ENCODE assay signal across 7 cellular contexts in the genomic region with DNA sequence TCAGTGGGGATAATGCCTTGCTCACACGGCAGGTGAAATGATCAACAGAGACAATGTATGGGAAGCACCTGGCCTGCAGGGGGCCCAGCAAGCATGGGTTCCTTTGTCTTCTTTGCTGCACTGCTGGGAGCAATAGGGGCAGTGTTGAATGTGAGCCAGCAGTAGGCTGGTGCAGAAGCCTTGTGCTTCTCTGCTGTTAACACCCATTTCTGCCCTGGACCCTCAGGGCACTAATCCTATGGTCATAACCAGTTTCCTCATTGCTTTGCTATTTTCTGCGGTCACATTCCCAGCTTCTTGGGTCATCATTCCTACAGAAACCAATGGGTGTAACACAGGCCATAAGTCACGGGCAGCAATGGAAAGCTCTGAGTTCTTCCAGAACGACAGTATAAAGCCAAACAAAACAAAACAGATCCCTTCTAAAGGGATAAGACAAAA.
A peak's percentile ranks its signal among the peaks of the same experiment; 100 is the strongest.
DNase-seq lines count a peak whose midpoint lies in the region; ATAC-seq and TF ChIP-seq lines count a peak whose summit lies in the region.

No MANE protein-coding gene starts in this region.

- peak; percentile 98 for DNase-seq in NCI-H146 (lab: John Stamatoyannopoulos, UW)
- peak; percentile 99 for DNase-seq in dedifferentiated amniotic fluid mesenchymal stem cell (ENCODE audit: extremely low spot score)
- DNase-seq in retinal pigment epithelial cell (ENCODE audit: low read depth): peak; percentile 99
- DNase-seq in SIG-M5 treated with dmso at 0.1 percent for 504 hours (lab: John Stamatoyannopoulos, UW; ENCODE audit: unreplicated experiment): no peak
- no peak for DNase-seq in activated T-cell treated with anti-CD3 and anti-CD28 coated beads, Interleukin-2, amount 50 U/mL, for 24 hours

- ATAC-seq in HG02852 (IDR thresholded peaks at IDR 0.05; ENCODE audit: unreplicated experiment): no peak

- H3K4me3 ChIP-seq in retinal pigment epithelial cell (ENCODE audit: low read length): no peak overlapping the region

- no peaks in the 10 kb centered on the region for H3K36me3 Mint-ChIP-seq in activated T-cell treated with anti-CD3 and anti-CD28 coated beads, Interleukin-2, amount 50 U/mL, for 24 hours (ENCODE audit: low read depth)

- H3K27me3 Mint-ChIP-seq in activated T-cell treated with anti-CD3 and anti-CD28 coated beads, Interleukin-2, amount 50 U/mL, for 24 hours: peaks cover 15% of the 10 kb centered on the region

- no peaks in the 10 kb centered on the region for H3K9me3 Mint-ChIP-seq in activated T-cell treated with anti-CD3 and anti-CD28 coated beads, Interleukin-2, amount 50 U/mL, for 24 hours

- H3K4me1 Mint-ChIP-seq in activated T-cell treated with anti-CD3 and anti-CD28 coated beads, Interleukin-2, amount 50 U/mL, for 24 hours (ENCODE audit: low read depth): peaks cover 3% of the 10 kb centered on the region

- no peak overlapping the region for H3K4me3 Mint-ChIP-seq in activated T-cell treated with anti-CD3 and anti-CD28 coated beads, Interleukin-2, amount 50 U/mL, for 24 hours

- no peak overlapping the region for H3K27ac Mint-ChIP-seq in activated T-cell treated with anti-CD3 and anti-CD28 coated beads, Interleukin-2, amount 50 U/mL, for 24 hours

- TF ChIP-seq CTCF in GM12872 (IDR thresholded peaks at IDR 0.05; ENCODE audit: insufficient read depth, low read depth, low read length): peak; percentile 61
- TF ChIP-seq CTCF in retinal pigment epithelial cell (conservative IDR thresholded peaks at IDR 0.05; ENCODE audit: low read depth, low read length): peak; percentile 73

Comparison
In these comparisons a context has a peak if more than half of its experiments do, and no peak if none do; other contexts are left out.
1. DNase-seq: peak in NCI-H146 (single experiment), dedifferentiated amniotic fluid mesenchymal stem cell (single experiment) and retinal pigment epithelial cell (single experiment); none in SIG-M5 treated with dmso at 0.1 percent for 504 hours (single experiment) and activated T-cell treated with anti-CD3 and anti-CD28 coated beads, Interleukin-2, amount 50 U/mL, for 24 hours (single experiment).